Comparison of ENCODE assay signal across 16 cellular contexts in the genomic region with DNA sequence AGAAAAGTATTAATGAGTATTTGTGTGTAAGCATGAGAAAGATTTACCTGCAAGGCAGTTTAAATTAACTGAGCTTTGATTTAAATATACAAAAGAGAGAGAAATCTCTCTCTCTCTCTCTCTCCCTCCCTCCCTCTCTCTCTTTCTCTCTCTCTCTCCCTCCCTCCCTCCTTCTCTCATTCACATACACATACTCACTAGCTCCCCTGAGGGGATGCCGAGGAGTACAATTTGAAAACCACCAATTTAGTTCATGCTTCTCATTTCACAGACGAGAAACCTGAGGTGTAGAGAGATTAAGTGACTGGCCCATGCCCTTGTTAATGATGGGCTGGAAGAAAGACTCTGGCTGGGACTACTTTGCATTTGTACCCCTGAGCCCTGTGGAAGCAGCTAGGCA. TPM values are rescaled to one million over a fixed set of nuclear protein-coding genes. Genes with fewer than 3 reads are reported as not detected.
DNase-seq lines count a peak whose midpoint lies in the region; ATAC-seq and TF ChIP-seq lines count a peak whose summit lies in the region.
"Had no signal": no experiment of that assay in that cellular context is flagged by ENCODE, and none has a peak within 500 bp of the region (broad histone marks: within the 10 kb centered on the region; RNA-seq: fewer than 3 reads in every experiment).

No MANE protein-coding gene starts in this region.

- H2AFZ ChIP-seq in neuronal stem cell (ENCODE audit: low read length): no peak overlapping the region

- H3K18ac ChIP-seq in neuronal stem cell (ENCODE audit: low read length): peak overlapping the region; percentile 20

- no peak overlapping the region for H2BK5ac ChIP-seq in neuronal stem cell (ENCODE audit: low read length)

- ATAC-seq in GM18867 (IDR thresholded peaks at IDR 0.05; ENCODE audit: unreplicated experiment) (peak; percentile 25), GM21381 (IDR thresholded peaks at IDR 0.05; ENCODE audit: unreplicated experiment) (no peak)

- H3K27ac ChIP-seq in HUES64 (ENCODE audit: low read depth, low read length) (no peak overlapping the region), endodermal cell (ENCODE audit: low read depth, low read length) (no peak overlapping the region), neuronal stem cell (replicated peaks; ENCODE audit: low read length) (no peak overlapping the region)

- no peak for TF ChIP-seq CTCF in endodermal cell (conservative IDR thresholded peaks at IDR 0.05)

- no peak overlapping the region for H3K23ac ChIP-seq in neuronal stem cell (ENCODE audit: low read depth, low read length, poor library complexity)

- no peak overlapping the region for H4K8ac ChIP-seq in neuronal stem cell (ENCODE audit: low read depth, low read length)

- WGBS in HUES64: 29% methylated on average over 2 of the region's 2 CpGs
- 80 to 100% methylated on average over 1 to 2 of the region's 2 CpGs for WGBS in endodermal cell (ENCODE audit: insufficient coverage in 1 of 2, insufficient read length in 1 of 2), 2 experiments
- WGBS in neuronal stem cell (ENCODE audit: extremely low coverage in 2 of 2, insufficient read length in 2 of 2, insufficient replicate concordance in 1 of 2), 2 donors: no CpG with 5 or more reads among the region's 2 CpGs

- H3K9ac ChIP-seq in HUES64 (ENCODE audit: low read depth, low read length) (no peak overlapping the region), endodermal cell (ENCODE audit: extremely low read depth, low read length, poor library complexity, severe bottlenecking) (no peak overlapping the region), neuronal stem cell (ENCODE audit: low read depth, low read length, poor library complexity) (no peak overlapping the region)
- H3K9ac ChIP-seq: SK-N-SH had no signal

- H3K4me3 Mint-ChIP-seq in endodermal cell: no peak overlapping the region

- no peaks in the 10 kb centered on the region for H3K79me1 ChIP-seq in neuronal stem cell (ENCODE audit: low read depth, low read length)

- H3K36me3 ChIP-seq in HUES64 (ENCODE audit: insufficient read depth, low read length) (no peaks in the 10 kb centered on the region), endodermal cell (ENCODE audit: control insufficient read depth, insufficient read depth, low read length) (no peaks in the 10 kb centered on the region), neuronal stem cell (replicated peaks in 1 of 2; ENCODE audit: control insufficient read depth in 2 of 2, insufficient read depth in 2 of 2, low read length in 2 of 2) (no peaks in the 10 kb centered on the region)

- no peak overlapping the region for H2BK15ac ChIP-seq in neuronal stem cell (ENCODE audit: low read length)

- no peak overlapping the region for H3K14ac ChIP-seq in neuronal stem cell (ENCODE audit: low read length)

- peak overlapping the region; percentile 5 for H3K27ac Mint-ChIP-seq in endodermal cell

- no peak overlapping the region for H4K91ac ChIP-seq in neuronal stem cell (ENCODE audit: low read depth, low read length, poor library complexity)

- H3K4me3 ChIP-seq in HUES64 (ENCODE audit: low read length) (peak overlapping the region; percentile 8; the same call in 1 of the 2 replicates), endodermal cell (ENCODE audit: low read length) (no peak overlapping the region), neuronal stem cell (ENCODE audit: low read length in 2 of 2) (no peak overlapping the region)

- no peak overlapping the region for H2BK12ac ChIP-seq in neuronal stem cell (ENCODE audit: low read length)

- H2BK120ac ChIP-seq in neuronal stem cell (ENCODE audit: low read depth, low read length): no peak overlapping the region

- no peaks in the 10 kb centered on the region for H3K27me3 Mint-ChIP-seq in endodermal cell (ENCODE audit: insufficient read depth)

- DNase-seq in endodermal cell: no peak
- no peak for DNase-seq in neuronal stem cell (ENCODE audit: low spot score)
- no peak for DNase-seq in SKM-1 treated with dmso at 0.1 percent for 144 hours (lab: John Stamatoyannopoulos, UW; ENCODE audit: unreplicated experiment)
- DNase-seq in pons (ENCODE audit: low spot score): no peak
- DNase-seq: Caco-2, EL, NCI-H1105, NCI-H1694 treated with DMSO at 0.1 percent for 48 hours, NCI-H526 treated with DMSO at 0.1 percent for 48 hours, Right ventricle myocardium superior, SK-N-SH, T-helper 1 cell had no signal

- H3K36me3 Mint-ChIP-seq in endodermal cell (ENCODE audit: low read depth): no peaks in the 10 kb centered on the region

- H2AK5ac ChIP-seq in neuronal stem cell (ENCODE audit: low read depth, low read length): no peak overlapping the region

- no peak overlapping the region for H3K4me2 ChIP-seq in neuronal stem cell (ENCODE audit: insufficient read depth, low read length, poor library complexity, severe bottlenecking)
- H3K4me2 ChIP-seq: SK-N-SH had no signal

- no peak overlapping the region for H3K4ac ChIP-seq in neuronal stem cell (ENCODE audit: low read length)

- H3K4me1 ChIP-seq in HUES64 (ENCODE audit: insufficient read depth, low read length) (no peaks in the 10 kb centered on the region; the same call in 1 of the 2 replicates), endodermal cell (ENCODE audit: control insufficient read depth, insufficient read depth, low read length) (no peaks in the 10 kb centered on the region), neuronal stem cell (ENCODE audit: control insufficient read depth in 2 of 2, insufficient read depth in 1 of 2, low read depth in 1 of 2, low read length in 2 of 2) (peaks cover 0 to 5% of the 10 kb centered on the region in 2 donors)
- H3K4me1 ChIP-seq: Caco-2 had no signal

- no peaks in the 10 kb centered on the region for H3K9me3 Mint-ChIP-seq in endodermal cell

- no peaks in the 10 kb centered on the region for H3K9me3 ChIP-seq in HUES64 (ENCODE audit: insufficient read depth, low read depth, low read length)
- H3K9me3 ChIP-seq in endodermal cell (ENCODE audit: control insufficient read depth, low read length): no peaks in the 10 kb centered on the region
- H3K9me3 ChIP-seq in neuronal stem cell (replicated peaks in 1 of 2; ENCODE audit: control insufficient read depth in 2 of 2, insufficient read depth in 1 of 2, low read depth in 1 of 2, low read length in 2 of 2): no peaks in the 10 kb centered on the region
- H3K9me3 ChIP-seq: Caco-2, SK-N-SH had no signal

- H3K27me3 ChIP-seq in HUES64 (ENCODE audit: insufficient read depth, low read length): no peaks in the 10 kb centered on the region
- no peaks in the 10 kb centered on the region for H3K27me3 ChIP-seq in endodermal cell (ENCODE audit: control insufficient read depth, insufficient read depth, low read length, poor library complexity, severe bottlenecking)
- no peaks in the 10 kb centered on the region for H3K27me3 ChIP-seq in neuronal stem cell (ENCODE audit: control insufficient read depth in 3 of 3, insufficient read depth in 3 of 3, low read depth in 1 of 3, low read length in 3 of 3)

- peaks cover 4% of the 10 kb centered on the region for H3K4me1 Mint-ChIP-seq in endodermal cell

RNA-seq across cellular contexts. Expression of a gene that starts 59.4 kb away (rescaled TPM):
- polyA plus RNA-seq in HUES64 (2013, experiment 1 of 2): 3.0 TPM
- 3.2 TPM for polyA plus RNA-seq in HUES64 (2013, experiment 2 of 2)
- under 1 TPM; 0.15 to 0.79 TPM for total RNA-seq in endodermal cell
- 12.8 TPM for polyA plus RNA-seq in endodermal cell (2013, experiment 1 of 2)
- polyA plus RNA-seq in endodermal cell (2013, experiment 2 of 2): 12.5 TPM
- polyA plus RNA-seq in neuronal stem cell (2013, experiment 1 of 2): 2.4 TPM
- 2.4 TPM for polyA plus RNA-seq in neuronal stem cell (2013, experiment 2 of 2)
- total RNA-seq: A673 had no signal
